In genomic region chr5:125476888-125477585, GRCh38 we compare ENCODE assay signal across 24 cellular contexts.
DNase-seq lines count a peak whose midpoint lies in the region; ATAC-seq and TF ChIP-seq lines count a peak whose summit lies in the region.
"Had no signal": no experiment of that assay in that cellular context is flagged by ENCODE, and none has a peak within 500 bp of the region (broad histone marks: within the 10 kb centered on the region; RNA-seq: fewer than 3 reads in every experiment).

No MANE protein-coding gene starts in this region.

- H3K4me3 ChIP-seq in Panc1 (ENCODE audit: low read depth in 2 of 2, low read length in 2 of 2) (no peak overlapping the region), choroid plexus epithelial cell (ENCODE audit: low read depth, low read length) (no peak overlapping the region)
- H3K4me3 ChIP-seq: coronary artery, heart right ventricle, left ventricle myocardium inferior, vagina had no signal

- peaks cover 16% of the 10 kb centered on the region; the same call in 1 of the 2 replicates for H3K9me3 ChIP-seq in Panc1 (ENCODE audit: control insufficient read depth, insufficient read depth, low read depth, low read length)
- H3K9me3 ChIP-seq: BE2C, heart right ventricle, left ventricle myocardium inferior, vagina had no signal

- POLR2A ChIA-PET in Panc1 (lab: Charles Lee): no interaction called here

- peak overlapping the region; percentile 78; the same call in 1 of the 2 replicates for H3K27ac ChIP-seq in Panc1 (ENCODE audit: low read length)
- H3K27ac ChIP-seq: brain microvascular endothelial cell, coronary artery, heart right ventricle, left ventricle myocardium inferior, vagina had no signal

- TF ChIP-seq CTCF in Panc1 (IDR thresholded peaks at IDR 0.05): no peak
- TF ChIP-seq CTCF in choroid plexus epithelial cell (conservative IDR thresholded peaks at IDR 0.05; ENCODE audit: low read depth, low read length): no peak

- H3K36me3 ChIP-seq in Panc1 (ENCODE audit: control insufficient read depth, insufficient read depth, low read length): no peaks in the 10 kb centered on the region
- H3K36me3 ChIP-seq: BE2C, brain microvascular endothelial cell, heart right ventricle, left ventricle myocardium inferior, vagina had no signal

- ATAC-seq in Panc1: no peak
- no peak for ATAC-seq in GM19351 (IDR thresholded peaks at IDR 0.05; ENCODE audit: unreplicated experiment)
- ATAC-seq: heart right ventricle; natural killer cell treated with Interleukin-12 subunit alpha and Interleukin-12 subunit beta and Interleukin-15 and Interleukin-18, amount 100 ng/mL, for 72 hours had no signal

- H3K27me3 ChIP-seq in Panc1 (ENCODE audit: control insufficient read depth, insufficient read depth, low read length): no peaks in the 10 kb centered on the region
- H3K27me3 ChIP-seq: BE2C, brain microvascular endothelial cell, heart right ventricle, vagina had no signal

- in situ Hi-C loops in Panc1 (cut with HindIII; ENCODE audit: low pct_unique_long_range_greater_than_20kb, low sequenced_read_pairs): no loop called here

- CTCF ChIA-PET in Panc1 (lab: Charles Lee): no interaction called here

- H3K4me1 ChIP-seq in Panc1 (ENCODE audit: control insufficient read depth, insufficient read depth, low read length): no peaks in the 10 kb centered on the region
- H3K4me1 ChIP-seq: heart right ventricle, left ventricle myocardium inferior had no signal

- DNase-seq in EH (ENCODE audit: low read depth): peak; percentile 5
- no peak for DNase-seq in Panc1 (ENCODE audit: low read depth, low spot score)
- DNase-seq in choroid plexus epithelial cell (ENCODE audit: low read depth): peak; percentile 56
- peak; percentile 30 for DNase-seq in kidney glomerular epithelial cell (lab: John Stamatoyannopoulos, UW)
- DNase-seq in OCI-M2 (lab: John Stamatoyannopoulos, UW; ENCODE audit: unreplicated experiment): no peak
- no peak for DNase-seq in NCI-H2029 treated with DMSO at 0.1 percent for 48 hours (lab: John Stamatoyannopoulos, UW)
- DNase-seq in SIG-M5 (lab: John Stamatoyannopoulos, UW): no peak
- DNase-seq: activated CD4-positive, alpha-beta memory T cell treated with anti-CD3 and anti-CD28 coated beads, Interleukin-2, amount 10 ng/mL, durations not matched to agents 7 days and 5 days; activated effector memory CD4-positive, alpha-beta T cell treated with Interleukin-2 at 50 U/mL for 16 hours; activated T-cell treated with anti-CD3 and anti-CD28 coated beads for 4 hours; BE2C; brain microvascular endothelial cell; DMS153; GF-D8; heart right ventricle; left ventricle myocardium inferior; MV-4-11; NCI-H526 treated with DMSO at 0.1 percent for 48 hours; SHP77; substantia nigra had no signal

- no TSS peak for BruUV-seq in Panc1 (replicated peaks; lab: Mats Ljungman, UMichigan)

- intact Hi-C loops in Panc1 (cut with micrococcal nuclease; ENCODE audit: unreplicated experiment): no loop called here

Comparison
In these comparisons a context has a peak if more than half of its experiments do, and no peak if none do; other contexts are left out.
1. DNase-seq: peak in EH (single experiment), choroid plexus epithelial cell (single experiment) and kidney glomerular epithelial cell (single experiment); none in Panc1 (single experiment), OCI-M2 (single experiment), NCI-H2029 treated with DMSO at 0.1 percent for 48 hours (single experiment) and SIG-M5 (single experiment).